ENCODE assay signal across 24 cellular contexts in the genomic region with DNA sequence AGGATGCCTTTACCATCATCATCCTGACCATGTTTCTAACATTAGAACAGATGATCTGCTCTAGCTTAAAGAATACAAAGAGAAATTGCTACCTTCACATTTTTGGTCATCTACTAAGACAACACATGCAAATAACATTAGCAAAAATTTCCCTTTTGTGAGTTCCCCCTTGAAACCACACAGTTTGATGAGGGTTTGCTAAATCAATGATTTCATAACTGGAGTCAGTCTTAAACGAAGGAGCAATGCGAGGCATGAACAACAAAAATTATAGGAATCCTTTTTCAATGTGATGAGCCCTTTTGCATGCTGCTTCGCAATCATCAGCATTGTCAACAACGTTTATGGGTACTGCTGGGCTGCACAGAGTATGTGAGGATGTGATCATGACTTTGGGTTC.
"Had no signal": no experiment of that assay in that cellular context is flagged by ENCODE, and none has a peak within 500 bp of the region (broad histone marks: within the 10 kb centered on the region; RNA-seq: fewer than 3 reads in every experiment).

No MANE protein-coding gene starts in this region.

- H3K4me1 Mint-ChIP-seq: endodermal cell had no signal

- DNase-seq: colonic mucosa; cortex of kidney; dermis blood vessel endothelial cell; dorsolateral prefrontal cortex; effector CD4-positive, alpha-beta T cell; effector CD8-positive, alpha-beta T cell; effector memory CD4-positive, alpha-beta T cell; effector memory CD8-positive, alpha-beta T cell; endodermal cell; erythroblast; esophagus squamous epithelium; foreskin fibroblast; foreskin keratinocyte; foreskin melanocyte; gastrocnemius medialis; glutamatergic neuron; head of caudate nucleus; heart left ventricle; heart right ventricle had no signal

- H3K4me3 Mint-ChIP-seq: dendritic cell treated with granulocyte-macrophage colony-stimulating factor and Interleukin-4, amounts not matched to agents 40 ng/mL and 50 ng/mL, for 4 days; effector memory CD8-positive, alpha-beta T cell; endodermal cell had no signal

- H3K27me3 ChIP-seq: colonic mucosa, dorsolateral prefrontal cortex, esophagus muscularis mucosa, esophagus squamous epithelium, gastrocnemius medialis, gastroesophageal sphincter, heart left ventricle, heart right ventricle had no signal

- H3K36me3 ChIP-seq: colonic mucosa, esophagus muscularis mucosa, esophagus squamous epithelium, gastrocnemius medialis, gastroesophageal sphincter, heart left ventricle, heart right ventricle had no signal

- H3K9me3 Mint-ChIP-seq: dendritic cell treated with granulocyte-macrophage colony-stimulating factor and Interleukin-4, amounts not matched to agents 40 ng/mL and 50 ng/mL, for 4 days; endodermal cell had no signal

- H3K27ac ChIP-seq: colonic mucosa, coronary artery, dorsolateral prefrontal cortex, epithelial cell of prostate, esophagus muscularis mucosa, esophagus squamous epithelium, foreskin keratinocyte, gastrocnemius medialis, gastroesophageal sphincter, heart left ventricle, heart right ventricle had no signal

- H3K27ac Mint-ChIP-seq: dendritic cell treated with granulocyte-macrophage colony-stimulating factor and Interleukin-4, amounts not matched to agents 40 ng/mL and 50 ng/mL, for 4 days; effector memory CD8-positive, alpha-beta T cell; endodermal cell had no signal

- H3K4me1 ChIP-seq: colonic mucosa, foreskin keratinocyte, gastrocnemius medialis had no signal

- H3K9me3 ChIP-seq: colonic mucosa, esophagus muscularis mucosa, esophagus squamous epithelium, gastrocnemius medialis, gastroesophageal sphincter, heart left ventricle, heart right ventricle had no signal

- H3K4me3 ChIP-seq: colonic mucosa, coronary artery, dorsolateral prefrontal cortex, esophagus muscularis mucosa, esophagus squamous epithelium, gastrocnemius medialis, gastroesophageal sphincter, heart left ventricle, heart right ventricle had no signal

- H3K27me3 Mint-ChIP-seq: dendritic cell treated with granulocyte-macrophage colony-stimulating factor and Interleukin-4, amounts not matched to agents 40 ng/mL and 50 ng/mL, for 4 days; effector memory CD8-positive, alpha-beta T cell had no signal
